Comparison of ENCODE assay signal across 8 cellular contexts in the genomic region with DNA sequence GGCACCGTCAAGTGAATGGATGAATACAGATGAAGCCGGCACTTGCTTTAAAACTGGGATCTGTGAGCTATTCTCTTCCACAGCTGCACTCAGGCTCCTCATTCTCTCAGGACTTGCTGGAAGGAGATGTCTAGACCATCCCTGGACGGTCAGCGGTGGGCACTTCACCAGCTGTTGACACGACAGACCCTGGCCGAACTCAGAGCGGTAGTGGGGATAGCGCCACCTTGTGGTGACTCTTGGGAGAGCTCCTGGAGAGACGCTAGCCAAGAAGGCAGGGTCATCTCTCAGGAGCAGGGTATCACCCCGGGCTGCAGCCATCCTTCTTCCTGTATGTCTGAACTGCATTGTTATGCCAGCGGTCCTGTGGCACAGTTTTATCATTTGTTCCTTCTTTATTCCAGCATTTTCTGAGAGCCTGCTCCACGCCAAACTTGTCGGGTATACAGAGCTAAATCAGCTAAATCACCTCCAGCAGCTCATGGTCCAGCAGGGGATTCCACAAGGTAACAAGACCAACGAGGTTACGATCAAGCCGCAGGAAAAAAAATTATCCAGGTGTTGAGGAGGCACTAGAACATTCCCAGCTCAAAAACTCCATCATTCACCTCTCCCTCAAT. TPM values are rescaled to one million over a fixed set of nuclear protein-coding genes. Genes with fewer than 3 reads are reported as not detected.
DNase-seq lines count a peak whose midpoint lies in the region; ATAC-seq and TF ChIP-seq lines count a peak whose summit lies in the region.

No MANE protein-coding gene starts in this region.

- H3K79me2 ChIP-seq in GM23248 (ENCODE audit: insufficient read depth), result no peaks in the 10 kb centered on the region
- H3K79me2 ChIP-seq in PC-9 (ENCODE audit: low read depth), result no peaks in the 10 kb centered on the region
- no peaks in the 10 kb centered on the region for H3K79me2 ChIP-seq in parathyroid adenoma

- H3K4me1 ChIP-seq in GM23248 (ENCODE audit: insufficient read depth) (no peaks in the 10 kb centered on the region), PC-9 (replicated peaks; ENCODE audit: insufficient read depth) (no peaks in the 10 kb centered on the region), gastroesophageal sphincter (peaks cover 0 to 6% (median 0%) of the 10 kb centered on the region in 3 donors), parathyroid adenoma (no peaks in the 10 kb centered on the region)

- H3K36me3 ChIP-seq in BJ (ENCODE audit: control insufficient read depth, insufficient read depth, low read length) (no peaks in the 10 kb centered on the region), GM23248 (ENCODE audit: low read depth) (no peaks in the 10 kb centered on the region), PC-9 (ENCODE audit: low read depth) (no peaks in the 10 kb centered on the region), gastroesophageal sphincter (no peaks in the 10 kb centered on the region), parathyroid adenoma (ENCODE audit: control insufficient read depth, insufficient read depth, low read length) (no peaks in the 10 kb centered on the region)

- no peaks in the 10 kb centered on the region for H3F3A ChIP-seq in GM23248 (ENCODE audit: insufficient read depth)
- peaks cover 3% of the 10 kb centered on the region; the same call in 1 of the 2 replicates for H3F3A ChIP-seq in PC-9 (ENCODE audit: insufficient read depth, low read depth)

- H3K9me3 ChIP-seq in GM23248 (ENCODE audit: low read depth) (no peaks in the 10 kb centered on the region), PC-9 (ENCODE audit: insufficient read depth, low read depth) (no peaks in the 10 kb centered on the region), gastroesophageal sphincter (no peaks in the 10 kb centered on the region), parathyroid adenoma (ENCODE audit: control insufficient read depth, low read length) (no peaks in the 10 kb centered on the region)

- H3K9ac ChIP-seq in GM23248, result no peak overlapping the region
- H3K9ac ChIP-seq in parathyroid adenoma, result no peak overlapping the region

- H2AFZ ChIP-seq in GM23248 (no peak overlapping the region), PC-9 (no peak overlapping the region), parathyroid adenoma (no peak overlapping the region)

- H3K4me3 Mint-ChIP-seq in activated T-helper 2 cell treated with anti-CD3 and anti-CD28 coated beads, Interferon-gamma antibody, Interleukin-2, Interleukin-4, amounts not matched to agents 10 μg/mL and 5 μg/mL and 100 μg/mL, durations not matched to agents 14 hours and 24 hours and 36 hours (ENCODE audit: low read depth), result no peak overlapping the region

- no peak overlapping the region for H3K4me2 ChIP-seq in GM23248 (ENCODE audit: unreplicated experiment)
- H3K4me2 ChIP-seq in PC-9, result no peak overlapping the region
- H3K4me2 ChIP-seq in parathyroid adenoma (ENCODE audit: low read length), result no peak overlapping the region

- H3K9me3 Mint-ChIP-seq in activated T-helper 2 cell treated with anti-CD3 and anti-CD28 coated beads, Interferon-gamma antibody, Interleukin-2, Interleukin-4, amounts not matched to agents 10 μg/mL and 5 μg/mL and 100 μg/mL, durations not matched to agents 14 hours and 24 hours and 36 hours, result no peaks in the 10 kb centered on the region

- peaks cover 6% of the 10 kb centered on the region for H3K4me1 Mint-ChIP-seq in activated T-helper 2 cell treated with anti-CD3 and anti-CD28 coated beads, Interferon-gamma antibody, Interleukin-2, Interleukin-4, amounts not matched to agents 10 μg/mL and 5 μg/mL and 100 μg/mL, durations not matched to agents 14 hours and 24 hours and 36 hours (ENCODE audit: low read depth)

- BruUV-seq in PC-9 (replicated peaks; lab: Mats Ljungman, UMichigan), result no TSS peak

- H3K27ac Mint-ChIP-seq in activated T-helper 2 cell treated with anti-CD3 and anti-CD28 coated beads, Interferon-gamma antibody, Interleukin-2, Interleukin-4, amounts not matched to agents 10 μg/mL and 5 μg/mL and 100 μg/mL, durations not matched to agents 14 hours and 24 hours and 36 hours, result no peak overlapping the region

- ATAC-seq in gastroesophageal sphincter, result peak; percentile 44
- ATAC-seq in HG03521 (IDR thresholded peaks at IDR 0.05; ENCODE audit: unreplicated experiment), result no peak

- in situ Hi-C loops in GM23248 (cut with MboI), result no loop called here

- H3K9me2 ChIP-seq in GM23248 (ENCODE audit: insufficient read depth) (no peaks in the 10 kb centered on the region), PC-9 (ENCODE audit: insufficient read depth) (no peaks in the 10 kb centered on the region)

- H3K4me3 ChIP-seq in BJ (ENCODE audit: low read depth, low read length) (no peak overlapping the region), GM23248 (no peak overlapping the region), PC-9 (no peak overlapping the region), gastroesophageal sphincter (no peak overlapping the region), parathyroid adenoma (ENCODE audit: low read depth, low read length) (no peak overlapping the region)

- TF ChIP-seq POLR2A in gastroesophageal sphincter (IDR thresholded peaks at IDR 0.05), result no peak

- no peak overlapping the region for H3K27ac ChIP-seq in GM23248
- no peak overlapping the region for H3K27ac ChIP-seq in PC-9
- H3K27ac ChIP-seq in gastroesophageal sphincter, result no peak overlapping the region
- H3K27ac ChIP-seq in parathyroid adenoma, result no peak overlapping the region

- H3K27me3 ChIP-seq in BJ (ENCODE audit: control insufficient read depth, insufficient read depth, low read length) (peaks cover 37% of the 10 kb centered on the region), GM23248 (replicated peaks; ENCODE audit: insufficient read depth) (peaks cover 47% of the 10 kb centered on the region), PC-9 (ENCODE audit: insufficient read depth, low read depth) (peaks cover 19% of the 10 kb centered on the region; the same call in 1 of the 2 replicates), gastroesophageal sphincter (peaks cover 94% of the 10 kb centered on the region), parathyroid adenoma (ENCODE audit: control insufficient read depth, insufficient read depth, low read length) (no peaks in the 10 kb centered on the region)

- CTCF ChIA-PET in BJ (lab: Yijun Ruan, JAX), result interaction anchor here (0.6 to 30.1 kb wide), 34 partner anchors 6 to 239 kb away, joined by 3 to 757 read pairs (median 4); partner anchors contain the start of genes ARF3, DDN, DDX23 and RND1
- CTCF ChIA-PET in PC-9 (lab: Charles Lee), result interaction anchor here (0.6 to 1.6 kb wide), 8 partner anchors 10 to 135 kb away, joined by 3 to 8 read pairs (median 6); partner anchors contain the start of genes ARF3 and WNT1

- H3K27me3 Mint-ChIP-seq in activated T-helper 2 cell treated with anti-CD3 and anti-CD28 coated beads, Interferon-gamma antibody, Interleukin-2, Interleukin-4, amounts not matched to agents 10 μg/mL and 5 μg/mL and 100 μg/mL, durations not matched to agents 14 hours and 24 hours and 36 hours (ENCODE audit: low read depth), result peaks cover 68% of the 10 kb centered on the region

- no peaks in the 10 kb centered on the region for H3K36me3 Mint-ChIP-seq in activated T-helper 2 cell treated with anti-CD3 and anti-CD28 coated beads, Interferon-gamma antibody, Interleukin-2, Interleukin-4, amounts not matched to agents 10 μg/mL and 5 μg/mL and 100 μg/mL, durations not matched to agents 14 hours and 24 hours and 36 hours (ENCODE audit: low read depth)

- no peak for TF ChIP-seq EP300 in gastroesophageal sphincter (IDR thresholded peaks at IDR 0.05)

- intact Hi-C loops in PC-9 (cut with micrococcal nuclease; ENCODE audit: unreplicated experiment), result no loop called here
- intact Hi-C loops in activated T-helper 2 cell treated with anti-CD3 and anti-CD28 coated beads, Interferon-gamma antibody, Interleukin-2, Interleukin-4, amounts not matched to agents 10 μg/mL and 5 μg/mL and 100 μg/mL, durations not matched to agents 14 hours and 24 hours and 36 hours (cut with micrococcal nuclease), result loop anchor here (10.0 kb wide), 1 partner anchor 983 kb away; the partner anchor contains the start of gene COL2A1

- DNase-seq in BJ (ENCODE audit: low read depth) (no peak), GM23248 (peak; percentile 57), PC-9 (peak in 1 of 2 experiments; percentile 64), H4 (ENCODE audit: low spot score) (no peak)
- peak; percentile 62 for DNase-seq in activated T-helper 2 cell treated with anti-CD3 and anti-CD28 coated beads, Interferon-gamma antibody, Interleukin-2, Interleukin-4, amounts not matched to agents 10 μg/mL and 5 μg/mL and 100 μg/mL, durations not matched to agents 14 hours and 24 hours and 36 hours (ENCODE audit: low spot score)

- WGBS in GM23248 (ENCODE audit: low coverage in 1 of 2, low lambda C conversion rate in 2 of 2, missing lambda C conversion rate in 2 of 2), 2 experiments, result 24 to 25% methylated on average over 16 of the region's 16 CpGs
- WGBS in gastroesophageal sphincter (ENCODE audit: low coverage in 1 of 2), 2 donors, result 15 to 24% methylated on average over 5 to 13 of the region's 16 CpGs

- POLR2A ChIA-PET in BJ (lab: Charles Lee) (interaction anchor here (0.5 kb wide), 1 partner anchor 17 kb away, joined by 9 read pairs; the partner anchor contains the start of gene WNT10B), PC-9 (lab: Charles Lee; ENCODE audit: unreplicated experiment) (no interaction called here)

- peak; percentile 90 for TF ChIP-seq CTCF in BJ (IDR thresholded peaks at IDR 0.05; ENCODE audit: insufficient read depth, low read depth, low read length)
- peak; percentile 90 for TF ChIP-seq CTCF in PC-9 (conservative IDR thresholded peaks at IDR 0.05)
- TF ChIP-seq CTCF in gastroesophageal sphincter (IDR thresholded peaks at IDR 0.05), result peak in 3 of 4 experiments; percentile 46 to 80 (median 72)
- peak; percentile 78 for TF ChIP-seq CTCF in parathyroid adenoma (IDR thresholded peaks at IDR 0.05)

- no peaks in the 10 kb centered on the region for H4K20me1 ChIP-seq in GM23248 (ENCODE audit: insufficient read depth)
- no peaks in the 10 kb centered on the region for H4K20me1 ChIP-seq in PC-9 (ENCODE audit: insufficient read depth)

RNA-seq across cellular contexts. Expression of gene WNT1, which starts 10.0 kb away (rescaled TPM):
- polyA plus RNA-seq in BJ (2011; rRNA removed), result not detected in 2 replicates
- not detected in 2 replicates for polyA minus RNA-seq in BJ (2011; rRNA and poly(A)+ RNA removed)
- not detected in 2 replicates for total RNA-seq in GM23248 (2014; rRNA removed; shearing (Covaris generic))
- not detected in 2 replicates for polyA plus RNA-seq in GM23248 (2016; fragmentation: Nextera tagmentation; extraction: Ambion mirVana)
- not detected in 2 replicates for total RNA-seq in PC-9 (2021)
- total RNA-seq in activated T-helper 2 cell treated with anti-CD3 and anti-CD28 coated beads, Interferon-gamma antibody, Interleukin-2, Interleukin-4, amounts not matched to agents 10 μg/mL and 5 μg/mL and 100 μg/mL, durations not matched to agents 14 hours and 24 hours and 36 hours, result 0.60 and 0.66 TPM in 2 replicates
- not detected for total RNA-seq in gastroesophageal sphincter
- not detected in 2 replicates for total RNA-seq in H4 (2014; rRNA removed; shearing (Covaris generic))

RNA-seq across cellular contexts. Expression of gene DDN, which starts 11.0 kb away (rescaled TPM):
- 0.02 and 0.07 TPM in 2 replicates for polyA plus RNA-seq in BJ (2011; rRNA removed)
- 0.10 TPM in 1 of 2 replicates, not detected in the other for polyA minus RNA-seq in BJ (2011; rRNA and poly(A)+ RNA removed)
- total RNA-seq in GM23248 (2014; rRNA removed; shearing (Covaris generic)), result 0.13 TPM in 1 of 2 replicates, not detected in the other
- polyA plus RNA-seq in GM23248 (2016; fragmentation: Nextera tagmentation; extraction: Ambion mirVana), result 0.06 TPM in 1 of 2 replicates, not detected in the other
- total RNA-seq in PC-9 (2021), result 0.10 and 0.17 TPM in 2 replicates
- 0.60 and 0.91 TPM in 2 replicates for total RNA-seq in activated T-helper 2 cell treated with anti-CD3 and anti-CD28 coated beads, Interferon-gamma antibody, Interleukin-2, Interleukin-4, amounts not matched to agents 10 μg/mL and 5 μg/mL and 100 μg/mL, durations not matched to agents 14 hours and 24 hours and 36 hours
- total RNA-seq in gastroesophageal sphincter, result not detected
- total RNA-seq in H4 (2014; rRNA removed; shearing (Covaris generic)), result 0.06 and 0.14 TPM in 2 replicates

RNA-seq across cellular contexts. Expression of gene WNT10B, which starts 16.6 kb away (rescaled TPM):
- polyA plus RNA-seq in BJ (2011; rRNA removed) (0.63 and 0.76 TPM in 2 replicates), GM23248 (2016; fragmentation: Nextera tagmentation; extraction: Ambion mirVana) (0.29 and 0.61 TPM in 2 replicates)
- polyA minus RNA-seq in BJ (2011; rRNA and poly(A)+ RNA removed), result 0.24 and 0.41 TPM in 2 replicates
- 0.32 TPM in 1 of 2 replicates, not detected in the other for total RNA-seq in GM23248 (2014; rRNA removed; shearing (Covaris generic))
- total RNA-seq in PC-9 (2021) (0.73 TPM in 1 of 2 replicates, not detected in the other), gastroesophageal sphincter (1 to 10 TPM in 2 of 4 donors, under 1 TPM in 1, not detected in 1; 0.54 to 3.3 (median 1.2) TPM)
- 0.80 and 1.0 TPM in 2 replicates for total RNA-seq in activated T-helper 2 cell treated with anti-CD3 and anti-CD28 coated beads, Interferon-gamma antibody, Interleukin-2, Interleukin-4, amounts not matched to agents 10 μg/mL and 5 μg/mL and 100 μg/mL, durations not matched to agents 14 hours and 24 hours and 36 hours
- total RNA-seq in H4 (2014; rRNA removed; shearing (Covaris generic)), result 0.08 TPM in 1 of 2 replicates, not detected in the other

RNA-seq across cellular contexts. Expression of gene PRKAG1, which starts 30.4 kb away (rescaled TPM):
- polyA plus RNA-seq in BJ (2011; rRNA removed) (94.1 and 127 TPM in 2 replicates), GM23248 (2016; fragmentation: Nextera tagmentation; extraction: Ambion mirVana) (62.5 and 66.8 TPM in 2 replicates)
- polyA minus RNA-seq in BJ (2011; rRNA and poly(A)+ RNA removed), result 24.5 and 37.1 TPM in 2 replicates
- total RNA-seq in GM23248 (2014; rRNA removed; shearing (Covaris generic)), result 86.1 and 91.3 TPM in 2 replicates
- total RNA-seq in PC-9 (2021) (48.8 and 53.6 TPM in 2 replicates), gastroesophageal sphincter (10 to 100 TPM; 55.9 to 79.9 (median 64.2) TPM)
- 65.1 and 65.7 TPM in 2 replicates for total RNA-seq in activated T-helper 2 cell treated with anti-CD3 and anti-CD28 coated beads, Interferon-gamma antibody, Interleukin-2, Interleukin-4, amounts not matched to agents 10 μg/mL and 5 μg/mL and 100 μg/mL, durations not matched to agents 14 hours and 24 hours and 36 hours
- total RNA-seq in H4 (2014; rRNA removed; shearing (Covaris generic)), result 94.4 and 105 TPM in 2 replicates

RNA-seq across cellular contexts. Expression of gene ARF3, which starts 30.9 kb away (rescaled TPM):
- polyA plus RNA-seq in BJ (2011; rRNA removed) (233 and 292 TPM in 2 replicates), GM23248 (2016; fragmentation: Nextera tagmentation; extraction: Ambion mirVana) (65.0 and 71.7 TPM in 2 replicates)
- 54.4 and 104 TPM in 2 replicates for polyA minus RNA-seq in BJ (2011; rRNA and poly(A)+ RNA removed)
- total RNA-seq in GM23248 (2014; rRNA removed; shearing (Covaris generic)), result 55.3 and 87.7 TPM in 2 replicates
- total RNA-seq in PC-9 (2021) (200 and 205 TPM in 2 replicates), gastroesophageal sphincter (10 to 100 TPM; 52.6 to 91.6 (median 83.1) TPM)
- total RNA-seq in activated T-helper 2 cell treated with anti-CD3 and anti-CD28 coated beads, Interferon-gamma antibody, Interleukin-2, Interleukin-4, amounts not matched to agents 10 μg/mL and 5 μg/mL and 100 μg/mL, durations not matched to agents 14 hours and 24 hours and 36 hours, result 133 and 135 TPM in 2 replicates
- 111 and 127 TPM in 2 replicates for total RNA-seq in H4 (2014; rRNA removed; shearing (Covaris generic))

Comparison
In these comparisons a context has a peak if more than half of its experiments do, and no peak if none do; other contexts are left out.
1. DNase-seq: peak in GM23248 (single experiment) and activated T-helper 2 cell treated with anti-CD3 and anti-CD28 coated beads, Interferon-gamma antibody, Interleukin-2, Interleukin-4, amounts not matched to agents 10 μg/mL and 5 μg/mL and 100 μg/mL, durations not matched to agents 14 hours and 24 hours and 36 hours (single experiment); none in BJ (single experiment) and H4 (single experiment).
2. Peak in every context shown above with its lines, with median percentiles within 50 percentile points of each other: CTCF ChIP-seq.